10 cellular contexts compared by ENCODE assay signal in genomic region chr19:33245948-33246728, GRCh38. TPM values are rescaled to one million over a fixed set of nuclear protein-coding genes. Genes with fewer than 3 reads are reported as not detected.
DNase-seq lines count a peak whose midpoint lies in the region; ATAC-seq, FAIRE-seq and TF ChIP-seq lines count a peak whose summit lies in the region.
"Had no signal": no experiment of that assay in that cellular context is flagged by ENCODE, and none has a peak within 500 bp of the region (broad histone marks: within the 10 kb centered on the region; RNA-seq: fewer than 3 reads in every experiment).

No MANE protein-coding gene starts in this region.

- intact Hi-C loops in Calu3 (cut with micrococcal nuclease; ENCODE audit: unreplicated experiment) = no loop called here

- H3K18ac ChIP-seq in H1 (ENCODE audit: extremely low read depth, low read length) = no peak overlapping the region

- H3K9me2 ChIP-seq in Loucy (replicated peaks; ENCODE audit: low read depth, low read length) = no peaks in the 10 kb centered on the region

- FAIRE-seq in H1 (lab: Jason Lieb, UNC) = no peak

- BruUV-seq in Calu3 (replicated peaks; lab: Mats Ljungman, UMichigan) = no TSS peak

- no peak overlapping the region for H2BK20ac ChIP-seq in H1 (ENCODE audit: low read length)

- H4K5ac ChIP-seq in H1 (ENCODE audit: insufficient read length, low read depth, low read length) = no peak overlapping the region

- no peak overlapping the region for H3K14ac ChIP-seq in H1 (ENCODE audit: insufficient read length)

- no peak overlapping the region for H4K8ac ChIP-seq in H1 (ENCODE audit: extremely low read depth, insufficient read depth, low read length)

- H2BK15ac ChIP-seq in H1 (ENCODE audit: low read length) = 0 out of 2 replicates have a peak overlapping the region, but pooled peaks have one; percentile 19

- H3K4me1 Mint-ChIP-seq in Calu3 (ENCODE audit: low read depth, unreplicated experiment) (no peaks in the 10 kb centered on the region), neural crest cell (no peaks in the 10 kb centered on the region)

- no peak for DNase-seq in Calu3
- DNase-seq in H1 (ENCODE audit: low read depth in 1 of 2, low spot score in 2 of 2) = peak in 1 of 2 experiments; percentile 73
- no peak for DNase-seq in neural crest cell (ENCODE audit: low read depth, low spot score)
- no peak for DNase-seq in dedifferentiated amniotic fluid mesenchymal stem cell (ENCODE audit: extremely low spot score)
- no peak for DNase-seq in HuH-7 (ENCODE audit: low spot score)
- no peak for DNase-seq in HuH-7.5 (ENCODE audit: low spot score)
- DNase-seq: activated CD4-positive, CD25-positive, alpha-beta regulatory T cell treated with anti-CD3 and anti-CD28 coated beads, Interleukin-2, amount 50 U/mL, for 72 hours; NCI-H2029 treated with DMSO at 0.1 percent for 48 hours had no signal

- H3K27ac ChIP-seq in H1 (ENCODE audit: low read depth, low read length) = no peak overlapping the region

- H4K20me1 ChIP-seq in Loucy (ENCODE audit: insufficient read depth, low read length, poor library complexity, severe bottlenecking) (no peaks in the 10 kb centered on the region), H1 (replicated peaks in 1 of 2; ENCODE audit: control insufficient read depth in 1 of 2, insufficient read depth in 2 of 2, low read length in 2 of 2) (peaks cover 0 to 12% of the 10 kb centered on the region in 2 experiments)

- H3K36me3 ChIP-seq in Loucy (ENCODE audit: insufficient read depth, low read length) (no peaks in the 10 kb centered on the region), H1 (ENCODE audit: control insufficient read depth in 2 of 4, insufficient read depth in 4 of 4, low read length in 3 of 4) (no peaks in the 10 kb centered on the region)

- H4K91ac ChIP-seq in H1 (replicated peaks; ENCODE audit: insufficient read length, low read length) = no peak overlapping the region

- no peaks in the 10 kb centered on the region for H3K36me3 Mint-ChIP-seq in Calu3 (ENCODE audit: insufficient read depth, unreplicated experiment)
- H3K36me3 Mint-ChIP-seq in neural crest cell (ENCODE audit: low read depth) = no peaks in the 10 kb centered on the region

- H3K79me2 ChIP-seq in Loucy (ENCODE audit: insufficient read depth, low read length) (no peaks in the 10 kb centered on the region), H1 (ENCODE audit: control insufficient read depth in 1 of 2, insufficient read depth in 2 of 2, low read length in 2 of 2) (no peaks in the 10 kb centered on the region)

- H3K23me2 ChIP-seq in H1 (ENCODE audit: low read depth, low read length) = peaks cover 13% of the 10 kb centered on the region; the same call in 1 of the 2 replicates

- no peak overlapping the region for H3K9ac ChIP-seq in Loucy (ENCODE audit: low read depth, low read length, poor library complexity, severe bottlenecking)
- no peak overlapping the region for H3K9ac ChIP-seq in H1 (replicated peaks in 1 of 4; ENCODE audit: extremely low read depth in 1 of 4, low read depth in 3 of 4, low read length in 3 of 4)

- peaks cover 8% of the 10 kb centered on the region; the same call in 1 of the 2 replicates for H3K79me1 ChIP-seq in H1 (ENCODE audit: low read depth, low read length)

- TF ChIP-seq POLR2A in H1 (IDR thresholded peaks at IDR 0.05; ENCODE audit: control extremely low read depth in 1 of 2, low read depth in 2 of 2, low read length in 2 of 2) = no peak

- no peak overlapping the region for H3K56ac ChIP-seq in H1 (replicated peaks; ENCODE audit: insufficient read length, low read depth, low read length)

- H2BK5ac ChIP-seq in H1 (ENCODE audit: low read depth, low read length) = peak overlapping the region; percentile 32; the same call in 1 of the 2 replicates

- CTCF ChIA-PET in Calu3 (lab: Charles Lee) (interaction anchor here (0.6 to 1.2 kb wide), 4 partner anchors 9 to 570 kb away, joined by 3 to 4 read pairs (median 3); no protein-coding TSS in a partner anchor), H1 (lab: Charles Lee; ENCODE audit: partially characterized antibody) (interaction anchor here (0.5 to 15.1 kb wide), 31 partner anchors 9 to 515 kb away, joined by 3 to 426 read pairs (median 4); no protein-coding TSS in a partner anchor)

- peak; percentile 34 to 49 for TF ChIP-seq RAD21 in H1 (IDR thresholded peaks at IDR 0.05 in 1 of 2, conservative IDR thresholded peaks at IDR 0.05 in 1 of 2; ENCODE audit: low read depth in 2 of 2, low read length in 2 of 2)

- H3K27me3 Mint-ChIP-seq in Calu3 (ENCODE audit: unreplicated experiment) (peaks cover 27% of the 10 kb centered on the region), neural crest cell (ENCODE audit: low read depth) (peaks cover 3% of the 10 kb centered on the region)

- POLR2A ChIA-PET in H1 (lab: Charles Lee; ENCODE audit: partially characterized antibody) = interaction anchor here (0.9 to 2.4 kb wide), 4 partner anchors 52 to 131 kb away, joined by 4 to 9 read pairs (median 4); partner anchors contain the start of genes CEBPA and CEBPG

- H3K4me3 ChIP-seq in Loucy (ENCODE audit: low read length, poor library complexity, severe bottlenecking) (no peak overlapping the region), H1 (ENCODE audit: extremely low read depth in 1 of 4, insufficient read depth in 2 of 4, low read depth in 3 of 4, low read length in 4 of 4) (no peak overlapping the region)

- H3K27me3 ChIP-seq in Loucy (ENCODE audit: insufficient read depth, low read length, poor library complexity, severe bottlenecking) = no peaks in the 10 kb centered on the region
- no peaks in the 10 kb centered on the region; a peak in 1 of 7 replicates for H3K27me3 ChIP-seq in H1 (replicated peaks in 1 of 4; ENCODE audit: control insufficient read depth in 3 of 4, extremely low read depth in 1 of 4, insufficient read depth in 3 of 4, low read length in 3 of 4)

- TF ChIP-seq CTCF in Calu3 (IDR thresholded peaks at IDR 0.05; ENCODE audit: unreplicated experiment) = peak; percentile 69
- peak; percentile 75 for TF ChIP-seq CTCF in Loucy (conservative IDR thresholded peaks at IDR 0.05; ENCODE audit: low read length)
- peak; percentile 36 to 60 (median 39) for TF ChIP-seq CTCF in H1 (IDR thresholded peaks at IDR 0.05; ENCODE audit: control extremely low read depth in 1 of 3, insufficient read depth in 1 of 3, low read depth in 1 of 3, low read length in 3 of 3)
- peak; percentile 62 for TF ChIP-seq CTCF in neural crest cell (conservative IDR thresholded peaks at IDR 0.05)

- H2AFZ ChIP-seq in Loucy (ENCODE audit: low read length) (no peak overlapping the region), H1 (ENCODE audit: low read length) (no peak overlapping the region)

- H3K9me3 ChIP-seq in Loucy (ENCODE audit: insufficient read depth, low read depth, low read length) = peaks cover 8% of the 10 kb centered on the region; the same call in 1 of the 2 replicates
- peaks cover 10% of the 10 kb centered on the region in 2 experiments; a peak in 3 of 4 replicates for H3K9me3 ChIP-seq in H1 (ENCODE audit: insufficient read depth in 2 of 2, low read depth in 1 of 2, low read length in 1 of 2)

- H3K4me2 ChIP-seq in Loucy (ENCODE audit: low read depth, low read length, poor library complexity, severe bottlenecking) = no peak overlapping the region
- H3K4me2 ChIP-seq in H1 (ENCODE audit: insufficient read depth in 1 of 2, low read depth in 2 of 2, low read length in 2 of 2) = no peak overlapping the region

- H2BK12ac ChIP-seq in H1 (ENCODE audit: low read depth, low read length) = no peak overlapping the region

- peak overlapping the region; percentile 90; the same call in 1 of the 2 replicates for H2AK5ac ChIP-seq in H1 (ENCODE audit: low read depth, low read length)

- no peak for TF ChIP-seq EP300 in H1 (IDR thresholded peaks at IDR 0.05; ENCODE audit: borderline replicate concordance in 1 of 2, low read depth in 2 of 2, low read length in 2 of 2)

- ATAC-seq in GM21717 (IDR thresholded peaks at IDR 0.05; ENCODE audit: unreplicated experiment) = no peak

- H3K4me3 Mint-ChIP-seq in Calu3 (ENCODE audit: low read depth, unreplicated experiment) = no peak overlapping the region
- no peak overlapping the region for H3K4me3 Mint-ChIP-seq in neural crest cell

- H3F3A ChIP-seq in Loucy (ENCODE audit: low read depth) = no peaks in the 10 kb centered on the region

- WGBS in H1 (ENCODE audit: extremely low coverage in 1 of 2, insufficient coverage in 1 of 2, insufficient read length in 1 of 2, insufficient replicate concordance in 2 of 2, low coverage in 1 of 2, low lambda C conversion rate in 2 of 2, missing lambda C conversion rate in 1 of 2), 2 experiments = 80% methylated on average over 7 of the region's 7 CpGs; no CpG with 5 or more reads in 1 of the 2 experiments

- H3K9me3 Mint-ChIP-seq in Calu3 (ENCODE audit: low read depth, unreplicated experiment) (no peaks in the 10 kb centered on the region), neural crest cell (no peaks in the 10 kb centered on the region)

- H3K27ac Mint-ChIP-seq in Calu3 (ENCODE audit: unreplicated experiment) = no peak overlapping the region
- H3K27ac Mint-ChIP-seq in neural crest cell (ENCODE audit: unreplicated experiment) = no peak overlapping the region

- H3K4me1 ChIP-seq in Loucy (ENCODE audit: insufficient read depth, low read length, poor library complexity, severe bottlenecking) (peaks cover 9% of the 10 kb centered on the region), H1 (replicated peaks in 1 of 4; ENCODE audit: control insufficient read depth in 3 of 4, insufficient read depth in 4 of 4, low read length in 3 of 4) (peaks cover 0 to 4% (median under 1%) of the 10 kb centered on the region in 4 experiments; a peak in 5 of 7 replicates)

- no peak overlapping the region for H2BK120ac ChIP-seq in H1 (replicated peaks; ENCODE audit: low read depth, low read length)

- H3K23ac ChIP-seq in H1 (ENCODE audit: insufficient read length) = no peak overlapping the region

- no peak overlapping the region for H3K4ac ChIP-seq in H1 (replicated peaks; ENCODE audit: insufficient read length, low read depth, low read length)

RNA-seq across cellular contexts. Expression of gene SLC7A10, which starts 20.5 kb away (rescaled TPM):
- total RNA-seq in Calu3 (2022) = not detected in 2 replicates
- 3.2 and 3.7 TPM in 2 replicates for total RNA-seq in H1 (2021; fragmentation: NEBNext Ultra II Directional; extraction: Animal tissue kit (Norgen Biotek cat#: 25700))
- polyA plus RNA-seq in H1 (2011; rRNA removed) = 7.1 and 11.5 TPM in 2 replicates
- polyA plus RNA-seq in H1 (2011; cell fraction: cytosol; rRNA removed) = 5.3 TPM
- polyA plus RNA-seq in H1 (2011; cell fraction: nucleus; rRNA removed) = 17.8 TPM
- polyA plus RNA-seq in H1 (2012, experiment 1 of 2) = 3.7 to 6.3 TPM (median 4.5 TPM) in 4 replicates
- 3.0 TPM for polyA plus RNA-seq in H1 (2012, experiment 2 of 2)
- polyA plus RNA-seq in H1 (2013, experiment 1 of 2) = 4.2 TPM
- 4.0 TPM for polyA plus RNA-seq in H1 (2013, experiment 2 of 2)
- 2.2 and 2.9 TPM in 2 replicates for polyA minus RNA-seq in H1 (2011; rRNA and poly(A)+ RNA removed)
- 3.4 TPM for polyA minus RNA-seq in H1 (2011; cell fraction: cytosol; rRNA and poly(A)+ RNA removed)
- polyA minus RNA-seq in H1 (2011; cell fraction: nucleus; rRNA and poly(A)+ RNA removed) = 3.1 TPM
- total RNA-seq in neural crest cell = 0.96 and 1.4 TPM in 2 replicates

RNA-seq across cellular contexts. Expression of gene LRP3, which starts 52.0 kb away (rescaled TPM):
- total RNA-seq in Calu3 (2022) (0.59 and 1.5 TPM in 2 replicates), neural crest cell (79.6 and 85.6 TPM in 2 replicates)
- 33.7 and 33.9 TPM in 2 replicates for total RNA-seq in H1 (2021; fragmentation: NEBNext Ultra II Directional; extraction: Animal tissue kit (Norgen Biotek cat#: 25700))
- polyA plus RNA-seq in H1 (2011; rRNA removed) = 30.3 and 40.2 TPM in 2 replicates
- 25.6 TPM for polyA plus RNA-seq in H1 (2011; cell fraction: cytosol; rRNA removed)
- 125 TPM for polyA plus RNA-seq in H1 (2011; cell fraction: nucleus; rRNA removed)
- polyA plus RNA-seq in H1 (2012, experiment 1 of 2) = 20.2 to 35.8 TPM (median 29.2 TPM) in 4 replicates
- 19.0 TPM for polyA plus RNA-seq in H1 (2012, experiment 2 of 2)
- 33.7 TPM for polyA plus RNA-seq in H1 (2013, experiment 1 of 2)
- polyA plus RNA-seq in H1 (2013, experiment 2 of 2) = 38.3 TPM
- polyA minus RNA-seq in H1 (2011; rRNA and poly(A)+ RNA removed) = 9.8 and 12.1 TPM in 2 replicates
- 23.4 TPM for polyA minus RNA-seq in H1 (2011; cell fraction: cytosol; rRNA and poly(A)+ RNA removed)
- polyA minus RNA-seq in H1 (2011; cell fraction: nucleus; rRNA and poly(A)+ RNA removed) = 23.0 TPM

RNA-seq across cellular contexts. Expression of gene CEBPA, which starts 56.2 kb away (rescaled TPM):
- total RNA-seq in Calu3 (2022) = 1.2 and 1.8 TPM in 2 replicates
- 2.7 and 3.0 TPM in 2 replicates for total RNA-seq in H1 (2021; fragmentation: NEBNext Ultra II Directional; extraction: Animal tissue kit (Norgen Biotek cat#: 25700))
- 2.0 and 2.4 TPM in 2 replicates for polyA plus RNA-seq in H1 (2011; rRNA removed)
- polyA plus RNA-seq in H1 (2011; cell fraction: cytosol; rRNA removed) = 2.1 TPM
- 1.4 TPM for polyA plus RNA-seq in H1 (2011; cell fraction: nucleus; rRNA removed)
- polyA plus RNA-seq in H1 (2012, experiment 1 of 2) = 1.1 to 1.9 TPM (median 1.5 TPM) in 4 replicates
- 1.4 TPM for polyA plus RNA-seq in H1 (2012, experiment 2 of 2)
- polyA plus RNA-seq in H1 (2013, experiment 1 of 2) = 1.5 TPM
- 1.3 TPM for polyA plus RNA-seq in H1 (2013, experiment 2 of 2)
- polyA minus RNA-seq in H1 (2011; rRNA and poly(A)+ RNA removed) = 1.4 and 1.6 TPM in 2 replicates
- polyA minus RNA-seq in H1 (2011; cell fraction: cytosol; rRNA and poly(A)+ RNA removed) = 2.1 TPM
- polyA minus RNA-seq in H1 (2011; cell fraction: nucleus; rRNA and poly(A)+ RNA removed) = 6.4 TPM
- 1.5 and 1.7 TPM in 2 replicates for total RNA-seq in neural crest cell

Comparison
In these comparisons a context has a peak if more than half of its experiments do, and no peak if none do; other contexts are left out.
1. RNA of gene LRP3, which starts 52.0 kb away (total RNA-seq): 79.6 to 85.6 TPM in neural crest cell and 33.7 to 33.9 TPM in H1; 0.59 to 1.5 TPM in Calu3; every median in the first group is over 10 times any median in the second.
2. Peak in every context shown above with its lines, with median percentiles within 50 percentile points of each other: CTCF ChIP-seq.